ENCODE assay signal across 1 cellular context in genomic region chr5:138029944-138030343, GRCh38.
TF ChIP-seq lines count a peak whose summit lies in the region.

No MANE protein-coding gene starts in this region.

TF ChIP-seq in HepG2, 621 proteins besides CTCF, POLR2A, EP300 and RAD21 (continued from another document):
- TF ChIP-seq ZGPAT (CRISPR knock-in tag; IDR thresholded peaks at IDR 0.05) (no peak), ZBTB8A (CRISPR knock-in tag; IDR thresholded peaks at IDR 0.05; ENCODE audit: borderline replicate concordance, low read depth) (no peak), ZNF17 (CRISPR knock-in tag; IDR thresholded peaks at IDR 0.05) (no peak), NFKB2 (CRISPR knock-in tag; IDR thresholded peaks at IDR 0.05; ENCODE audit: borderline replicate concordance) (no peak), KDM3A (CRISPR knock-in tag; IDR thresholded peaks at IDR 0.05; ENCODE audit: low read depth) (no peak), NCOA5 (CRISPR knock-in tag; IDR thresholded peaks at IDR 0.05) (no peak), ZNF460 (CRISPR knock-in tag; IDR thresholded peaks at IDR 0.05; ENCODE audit: borderline replicate concordance) (no peak), PREB (CRISPR knock-in tag; IDR thresholded peaks at IDR 0.05) (no peak), NR0B2 (CRISPR knock-in tag; IDR thresholded peaks at IDR 0.05) (no peak), ZNF549 (CRISPR knock-in tag; IDR thresholded peaks at IDR 0.05) (no peak), ATF7 (IDR thresholded peaks at IDR 0.05) (no peak), ATF7 (CRISPR knock-in tag; IDR thresholded peaks at IDR 0.05) (no peak), THRA (CRISPR knock-in tag; IDR thresholded peaks at IDR 0.05; ENCODE audit: borderline replicate concordance) (no peak), HIVEP1 (CRISPR knock-in tag; IDR thresholded peaks at IDR 0.05) (no peak), ZNF431 (CRISPR knock-in tag; IDR thresholded peaks at IDR 0.05; ENCODE audit: borderline replicate concordance, low read depth) (no peak), UBTF (CRISPR knock-in tag; IDR thresholded peaks at IDR 0.05) (no peak), RXRA (CRISPR knock-in tag; IDR thresholded peaks at IDR 0.05) (no peak)
TF ChIP-seq in HepG2: peak in this region for 0.
